ENCODE assay signal across 9 cellular contexts in genomic region chr3:182424006-182424405, GRCh38.
"Had no signal": no experiment of that assay in that cellular context is flagged by ENCODE, and none has a peak within 500 bp of the region (broad histone marks: within the 10 kb centered on the region; RNA-seq: fewer than 3 reads in every experiment).

No MANE protein-coding gene starts in this region.

- H3K27ac ChIP-seq: HL-60, KMS-11 had no signal

- H3K9ac ChIP-seq: KMS-11 had no signal

- DNase-seq: IMR-90, Karpas-422, KBM-7, KG1 had no signal

- H3K4me3 ChIP-seq: K562 had no signal

- ATAC-seq: HepG2, K562 had no signal

- H3K4me2 ChIP-seq: KMS-11 had no signal

- FAIRE-seq: HepG2, HTR-8/SVneo, K562 had no signal
